ENCODE assay signal across 27 cellular contexts in the genomic region with DNA sequence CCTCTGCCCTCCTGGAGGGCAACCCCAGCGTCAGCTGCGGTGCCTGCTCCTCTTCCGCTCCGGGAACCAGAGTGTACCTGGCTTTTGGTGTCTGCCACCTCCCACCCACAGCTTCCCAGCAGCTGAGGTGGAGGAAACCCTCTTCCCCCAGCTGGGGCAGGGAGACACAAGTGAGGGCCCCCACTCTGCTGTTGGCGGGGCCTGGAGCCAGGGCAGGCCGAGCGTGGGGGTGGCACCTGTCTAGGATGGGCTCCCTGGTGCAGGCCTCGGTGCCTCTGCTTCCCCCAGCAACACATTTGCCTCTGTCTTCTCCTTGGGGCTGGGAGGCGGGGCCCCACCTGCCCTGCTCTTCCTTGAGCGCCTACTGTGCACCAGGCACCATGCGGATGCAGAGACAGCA. TPM values are rescaled to one million over a fixed set of nuclear protein-coding genes. Genes with fewer than 3 reads are reported as not detected.
A peak's percentile ranks its signal among the peaks of the same experiment; 100 is the strongest.
DNase-seq lines count a peak whose midpoint lies in the region; ATAC-seq, FAIRE-seq and TF ChIP-seq lines count a peak whose summit lies in the region.
"Had no signal": no experiment of that assay in that cellular context is flagged by ENCODE, and none has a peak within 500 bp of the region (broad histone marks: within the 10 kb centered on the region; RNA-seq: fewer than 3 reads in every experiment).

No MANE protein-coding gene starts in this region.

- H3K79me2 ChIP-seq in PC-9 (ENCODE audit: low read depth): peaks cover 39% of the 10 kb centered on the region

- H3K9me2 ChIP-seq in PC-9 (ENCODE audit: insufficient read depth): no peaks in the 10 kb centered on the region

- H3K9me3 ChIP-seq in A549: no peaks in the 10 kb centered on the region
- H3K9me3 ChIP-seq in PC-9 (ENCODE audit: insufficient read depth, low read depth): no peaks in the 10 kb centered on the region
- no peaks in the 10 kb centered on the region for H3K9me3 ChIP-seq in neutrophil
- H3K9me3 ChIP-seq in Peyer's patch: no peaks in the 10 kb centered on the region
- H3K9me3 ChIP-seq: HAP-1 had no signal

- peaks cover 57% of the 10 kb centered on the region for H3K4me1 Mint-ChIP-seq in activated CD4-positive, alpha-beta T cell treated with anti-CD3 and anti-CD28 coated beads, Interleukin-2, amount 10 ng/mL, durations not matched to agents 24 days and 14 days

- no peaks in the 10 kb centered on the region for H3K9me3 Mint-ChIP-seq in activated CD4-positive, alpha-beta T cell treated with anti-CD3 and anti-CD28 coated beads, Interleukin-2, amount 10 ng/mL, durations not matched to agents 24 days and 14 days
- H3K9me3 Mint-ChIP-seq: CD4-positive, CD25-positive, alpha-beta regulatory T cell; GM23338; HFFc6; IgD-negative memory B cell had no signal

- no peak for TF ChIP-seq EP300 in A549 (IDR thresholded peaks at IDR 0.05)

- H3K36me3 ChIP-seq in PC-9 (ENCODE audit: low read depth) (peaks cover 2% of the 10 kb centered on the region; the same call in 1 of the 2 replicates), neutrophil (peaks cover 20% of the 10 kb centered on the region), Peyer's patch (no peaks in the 10 kb centered on the region)
- H3K36me3 ChIP-seq: HAP-1 had no signal

- no peak for DNase-seq in activated CD4-positive, alpha-beta T cell treated with anti-CD3 and anti-CD28 coated beads, Interleukin-2, amount 10 ng/mL, durations not matched to agents 24 days and 14 days
- no peak for DNase-seq in activated CD4-positive, alpha-beta T cell treated with anti-CD3 and anti-CD28 coated beads, Interleukin-2, amount 50 U/mL, for 48 hours
- DNase-seq in A549 (ENCODE audit: low read depth in 1 of 2, low spot score in 1 of 2) (no peak), PC-9 (no peak), Peyer's patch (no peak)
- DNase-seq: 8988T; CD4-positive, CD25-positive, alpha-beta regulatory T cell; DMS153; HFFc6; Karpas-422; NCI-H1092; NCI-H1436; NCI-H1930; NCI-H2107; NCI-H524; NCI-H774; SHP77 had no signal

- H3K4me1 ChIP-seq in A549 (peaks cover 57% of the 10 kb centered on the region), PC-9 (replicated peaks; ENCODE audit: insufficient read depth) (peaks cover 57% of the 10 kb centered on the region), neutrophil (ENCODE audit: control insufficient read depth in 1 of 2, insufficient read depth in 1 of 2, low read depth in 1 of 2, low read length in 1 of 2) (peaks cover 71 to 78% of the 10 kb centered on the region in 2 experiments), Peyer's patch (peaks cover 0 to 17% (median 6%) of the 10 kb centered on the region in 4 donors)

- POLR2A ChIA-PET in A549 (lab: Yijun Ruan, JAX): no interaction called here
- POLR2A ChIA-PET in PC-9 (lab: Charles Lee; ENCODE audit: unreplicated experiment): no interaction called here

- no peak for FAIRE-seq in A549 (lab: Jason Lieb, UNC)
- FAIRE-seq: GM18507 had no signal

- intact Hi-C loops in activated CD4-positive, alpha-beta T cell treated with anti-CD3 and anti-CD28 coated beads, Interleukin-2, amount 10 ng/mL, durations not matched to agents 24 days and 14 days (cut with micrococcal nuclease): no loop called here
- intact Hi-C loops in PC-9 (cut with micrococcal nuclease; ENCODE audit: unreplicated experiment): loop anchor here (10.0 kb wide), 1 partner anchor 345 kb away; the partner anchor contains the start of gene TCN2

- H3K4me3 ChIP-seq in A549 (no peak overlapping the region), PC-9 (no peak overlapping the region), neutrophil (ENCODE audit: low read depth in 1 of 2, low read length in 1 of 2) (no peak overlapping the region), Peyer's patch (no peak overlapping the region)
- H3K4me3 ChIP-seq: GM23338, HAP-1 had no signal

- CTCF ChIA-PET in A549 (lab: Yijun Ruan, JAX) (interaction anchor here (0.9 to 2.3 kb wide), 5 partner anchors 8 to 169 kb away, joined by 3 to 8 read pairs (median 5); partner anchors contain the start of gene RNF215), PC-9 (lab: Charles Lee) (no interaction called here)

- no peak overlapping the region for H2AFZ ChIP-seq in PC-9
- H2AFZ ChIP-seq: GM23338 had no signal

- H3K27ac ChIP-seq in A549: peak overlapping the region; percentile 99 to 100
- H3K27ac ChIP-seq in PC-9: peak overlapping the region; percentile 76
- H3K27ac ChIP-seq in neutrophil: peak overlapping the region; percentile 100
- no peak overlapping the region for H3K27ac ChIP-seq in Peyer's patch

- H3K36me3 Mint-ChIP-seq in activated CD4-positive, alpha-beta T cell treated with anti-CD3 and anti-CD28 coated beads, Interleukin-2, amount 10 ng/mL, durations not matched to agents 24 days and 14 days (ENCODE audit: low read depth): peaks cover 28% of the 10 kb centered on the region
- H3K36me3 Mint-ChIP-seq: IgD-negative memory B cell had no signal

- H3K4me3 Mint-ChIP-seq in activated CD4-positive, alpha-beta T cell treated with anti-CD3 and anti-CD28 coated beads, Interleukin-2, amount 10 ng/mL, durations not matched to agents 24 days and 14 days: no peak overlapping the region
- H3K4me3 Mint-ChIP-seq: CD4-positive, CD25-positive, alpha-beta regulatory T cell; GM23338; HFFc6 had no signal

- peaks cover 42% of the 10 kb centered on the region for H3F3A ChIP-seq in PC-9 (ENCODE audit: insufficient read depth, low read depth)

- WGBS in A549 (ENCODE audit: missing lambda C conversion rate): 90% methylated on average over 9 of the region's 11 CpGs

- H3K27ac Mint-ChIP-seq in activated CD4-positive, alpha-beta T cell treated with anti-CD3 and anti-CD28 coated beads, Interleukin-2, amount 10 ng/mL, durations not matched to agents 24 days and 14 days: peak overlapping the region; percentile 74
- H3K27ac Mint-ChIP-seq: GM23338, HFFc6 had no signal

- no peaks in the 10 kb centered on the region for H3K27me3 ChIP-seq in PC-9 (ENCODE audit: insufficient read depth, low read depth)
- no peaks in the 10 kb centered on the region for H3K27me3 ChIP-seq in neutrophil
- no peaks in the 10 kb centered on the region for H3K27me3 ChIP-seq in Peyer's patch

- H3K27me3 Mint-ChIP-seq in activated CD4-positive, alpha-beta T cell treated with anti-CD3 and anti-CD28 coated beads, Interleukin-2, amount 10 ng/mL, durations not matched to agents 24 days and 14 days: no peaks in the 10 kb centered on the region
- H3K27me3 Mint-ChIP-seq: CD4-positive, CD25-positive, alpha-beta regulatory T cell had no signal

- no peaks in the 10 kb centered on the region for H4K20me1 ChIP-seq in PC-9 (ENCODE audit: insufficient read depth)

- TF ChIP-seq RAD21 in A549 (conservative IDR thresholded peaks at IDR 0.05 in 1 of 2, IDR thresholded peaks at IDR 0.05 in 1 of 2): no peak

- TF ChIP-seq POLR2A in A549 (IDR thresholded peaks at IDR 0.05; ENCODE audit: low read length) (no peak), Peyer's patch (IDR thresholded peaks at IDR 0.05) (no peak)

- ATAC-seq in A549 (no peak), HG03565 (IDR thresholded peaks at IDR 0.05; ENCODE audit: unreplicated experiment) (no peak), HG02840 (IDR thresholded peaks at IDR 0.05; ENCODE audit: low FRiP score, unreplicated experiment) (no peak)
- ATAC-seq: GM23338 had no signal

- no TSS peak for BruUV-seq in PC-9 (replicated peaks; lab: Mats Ljungman, UMichigan)

- no peak overlapping the region; the same call in 2 of the 3 replicates for H3K4me2 ChIP-seq in A549
- H3K4me2 ChIP-seq in PC-9: peak overlapping the region; percentile 49
- H3K4me2 ChIP-seq: GM23338 had no signal

- TF ChIP-seq CTCF in A549 (IDR thresholded peaks at IDR 0.05) (no peak), PC-9 (conservative IDR thresholded peaks at IDR 0.05) (no peak), neutrophil (IDR thresholded peaks at IDR 0.05) (no peak), Peyer's patch (IDR thresholded peaks at IDR 0.05) (no peak)

TF ChIP-seq in A549, 52 proteins besides CTCF, POLR2A, EP300 and RAD21 (continues in another document):
- TF ChIP-seq SMC3 (IDR thresholded peaks at IDR 0.05): no peak
- no peak for TF ChIP-seq ZFP36 (IDR thresholded peaks at IDR 0.05; ENCODE audit: borderline replicate concordance, partially characterized antibody)
- TF ChIP-seq, protein P1, sequence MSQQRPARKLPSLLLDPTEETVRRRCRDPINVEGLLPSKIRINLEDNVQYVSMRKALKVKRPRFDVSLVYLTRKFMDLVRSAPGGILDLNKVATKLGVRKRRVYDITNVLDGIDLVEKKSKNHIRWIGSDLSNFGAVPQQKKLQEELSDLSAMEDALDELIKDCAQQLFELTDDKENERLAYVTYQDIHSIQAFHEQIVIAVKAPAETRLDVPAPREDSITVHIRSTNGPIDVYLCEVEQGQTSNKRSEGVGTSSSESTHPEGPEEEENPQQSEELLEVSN (IDR thresholded peaks at IDR 0.05; ENCODE audit: borderline replicate concordance, low read depth): no peak

RNA-seq across cellular contexts. Expression of gene OSM, which starts 6.4 kb away (rescaled TPM):
- total RNA-seq in activated CD4-positive, alpha-beta T cell treated with anti-CD3 and anti-CD28 coated beads, Interleukin-2, amount 10 ng/mL, durations not matched to agents 24 days and 14 days: 61.0 and 62.8 TPM in 2 replicates
- polyA plus RNA-seq in A549 (2011; rRNA removed) (not detected in 2 replicates), A549 (2017; fragmentation: RNase III; extraction: RNeasy Plus Mini Kit Qiagen cat#74134 plus additional on column Dnase treatment) (not detected in 3 replicates)
- polyA plus RNA-seq in A549 (2012; cell fraction: cytosol; rRNA removed): 0.03 and 0.09 TPM in 2 replicates
- polyA plus RNA-seq in A549 (2012; cell fraction: nucleus; rRNA removed): 0.47 and 0.49 TPM in 2 replicates
- polyA minus RNA-seq in A549 (2011; rRNA and poly(A)+ RNA removed): not detected in 2 replicates
- total RNA-seq in PC-9 (2021) (not detected in 2 replicates), Peyer's patch (not detected)
- total RNA-seq: GM23338, HFFc6, RPMI7951, SK-MEL-5 had no signal
- polyA plus RNA-seq: BJ, GM23338 had no signal

RNA-seq across cellular contexts. Expression of gene LIF, which starts 13.7 kb away (rescaled TPM):
- total RNA-seq in activated CD4-positive, alpha-beta T cell treated with anti-CD3 and anti-CD28 coated beads, Interleukin-2, amount 10 ng/mL, durations not matched to agents 24 days and 14 days: 509 and 511 TPM in 2 replicates
- polyA plus RNA-seq in A549 (2011; rRNA removed) (54.5 and 64.7 TPM in 2 replicates), A549 (2017; fragmentation: RNase III; extraction: RNeasy Plus Mini Kit Qiagen cat#74134 plus additional on column Dnase treatment) (40.7 to 49.3 TPM (median 44.3 TPM) in 3 replicates)
- 53.0 and 70.6 TPM in 2 replicates for polyA plus RNA-seq in A549 (2012; cell fraction: cytosol; rRNA removed)
- 279 and 384 TPM in 2 replicates for polyA plus RNA-seq in A549 (2012; cell fraction: nucleus; rRNA removed)
- polyA minus RNA-seq in A549 (2011; rRNA and poly(A)+ RNA removed): 62.7 and 126 TPM in 2 replicates
- total RNA-seq in PC-9 (2021) (17.2 and 17.4 TPM in 2 replicates), Peyer's patch (10 to 100 TPM in 2 of 4 donors, 1 to 10 TPM in 2; 7.4 to 19.3 (median 10.6) TPM)
- polyA plus RNA-seq: CD4-positive, CD25-positive, alpha-beta regulatory T cell; IgD-negative memory B cell had no signal

RNA-seq across cellular contexts. Expression of gene CASTOR1, which starts 29.0 kb away (rescaled TPM):
- total RNA-seq in activated CD4-positive, alpha-beta T cell treated with anti-CD3 and anti-CD28 coated beads, Interleukin-2, amount 10 ng/mL, durations not matched to agents 24 days and 14 days: 4.7 and 7.3 TPM in 2 replicates
- 11.3 and 12.2 TPM in 2 replicates for polyA plus RNA-seq in A549 (2011; rRNA removed)
- polyA plus RNA-seq in A549 (2012; cell fraction: cytosol; rRNA removed): 15.9 and 17.8 TPM in 2 replicates
- polyA plus RNA-seq in A549 (2012; cell fraction: nucleus; rRNA removed): 32.2 and 52.9 TPM in 2 replicates
- polyA plus RNA-seq in A549 (2017; fragmentation: RNase III; extraction: RNeasy Plus Mini Kit Qiagen cat#74134 plus additional on column Dnase treatment): 4.7 to 6.6 TPM (median 5.5 TPM) in 3 replicates
- 6.0 and 9.2 TPM in 2 replicates for polyA minus RNA-seq in A549 (2011; rRNA and poly(A)+ RNA removed)
- total RNA-seq in PC-9 (2021): 10.6 and 11.1 TPM in 2 replicates
- 10 to 100 TPM in 1 of 4 donors, 1 to 10 TPM in 3; 1.8 to 11.6 (median 6.0) TPM for total RNA-seq in Peyer's patch

Comparison
In these comparisons a context has a peak if more than half of its experiments do, and no peak if none do; other contexts are left out.
1. H3K27ac ChIP-seq: peak in A549 (2 of 2), PC-9 (single experiment) and neutrophil (single experiment); none in Peyer's patch (0 of 4).
2. RNA of gene OSM, which starts 6.4 kb away (total RNA-seq): 61.0 to 62.8 TPM in activated CD4-positive, alpha-beta T cell treated with anti-CD3 and anti-CD28 coated beads, Interleukin-2, amount 10 ng/mL, durations not matched to agents 24 days and 14 days; not detected in PC-9 and not detected in Peyer's patch; every median in the first group is over 10 times any median in the second.
3. RNA of gene LIF, which starts 13.7 kb away (total RNA-seq): 509 to 511 TPM in activated CD4-positive, alpha-beta T cell treated with anti-CD3 and anti-CD28 coated beads, Interleukin-2, amount 10 ng/mL, durations not matched to agents 24 days and 14 days; 17.2 to 17.4 TPM in PC-9 and 7.4 to 19.3 TPM in Peyer's patch; every median in the first group is over 10 times any median in the second.